ENCODE assay signal across 21 cellular contexts in the genomic region with DNA sequence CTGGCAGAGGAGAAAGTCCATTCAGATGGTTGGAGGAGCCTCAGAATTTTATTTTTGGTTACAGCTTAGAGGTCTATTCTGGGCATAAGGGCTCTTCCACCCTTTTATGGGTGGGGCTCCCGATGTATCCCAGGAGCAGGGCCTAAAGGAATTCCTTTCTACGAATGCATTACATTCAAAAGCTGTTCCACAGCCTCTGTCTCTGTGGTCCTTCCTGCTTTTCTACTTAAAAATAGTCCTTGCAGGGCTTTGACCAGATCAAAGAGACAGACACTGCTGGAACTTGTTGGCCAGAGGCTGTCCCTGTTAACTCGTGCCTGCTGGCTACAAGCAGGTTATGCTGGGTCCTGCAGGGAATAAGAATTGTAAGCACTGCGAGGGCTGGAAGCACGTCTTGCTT. TPM values are rescaled to one million over a fixed set of nuclear protein-coding genes. Genes with fewer than 3 reads are reported as not detected.
DNase-seq lines count a peak whose midpoint lies in the region; ATAC-seq and TF ChIP-seq lines count a peak whose summit lies in the region.
"Had no signal": no experiment of that assay in that cellular context is flagged by ENCODE, and none has a peak within 500 bp of the region (broad histone marks: within the 10 kb centered on the region; RNA-seq: fewer than 3 reads in every experiment).

No MANE protein-coding gene starts in this region.

- peak overlapping the region; percentile 11 for H3K27ac Mint-ChIP-seq in neural progenitor cell
- H3K27ac Mint-ChIP-seq: B cell, CD14-positive monocyte had no signal

- H3K36me3 ChIP-seq in neural progenitor cell (no peaks in the 10 kb centered on the region), MM.1S (replicated peaks; ENCODE audit: insufficient read depth, low read length) (no peaks in the 10 kb centered on the region)
- H3K36me3 ChIP-seq: SJCRH30 had no signal

- H3K9me2 ChIP-seq in MM.1S (replicated peaks; ENCODE audit: insufficient read depth, low read length) = no peaks in the 10 kb centered on the region

- TF ChIP-seq CTCF in coronary artery (IDR thresholded peaks at IDR 0.05) = no peak
- TF ChIP-seq CTCF in neural progenitor cell (IDR thresholded peaks at IDR 0.05) = no peak
- no peak for TF ChIP-seq CTCF in MM.1S (IDR thresholded peaks at IDR 0.05; ENCODE audit: low read length)

- H3K4me2 ChIP-seq in neural progenitor cell (no peak overlapping the region), MM.1S (ENCODE audit: low read depth, low read length) (no peak overlapping the region)

- H3K79me2 ChIP-seq in neural progenitor cell (ENCODE audit: low read depth) (no peaks in the 10 kb centered on the region), MM.1S (ENCODE audit: low read length) (no peaks in the 10 kb centered on the region)

- peaks cover 3% of the 10 kb centered on the region for H3K27me3 Mint-ChIP-seq in neural progenitor cell (ENCODE audit: insufficient read depth, low read depth)

- H3F3A ChIP-seq in neural progenitor cell (ENCODE audit: low read depth) (no peaks in the 10 kb centered on the region), MM.1S (ENCODE audit: insufficient read depth, low read length) (no peaks in the 10 kb centered on the region)

- H3K4me3 Mint-ChIP-seq in neural progenitor cell = no peak overlapping the region
- H3K4me3 Mint-ChIP-seq: B cell, CD14-positive monocyte had no signal

- H3K9ac ChIP-seq in neural progenitor cell (no peak overlapping the region), MM.1S (ENCODE audit: low read length) (no peak overlapping the region)

- H3K9me3 ChIP-seq in neural progenitor cell (ENCODE audit: low read depth) (no peaks in the 10 kb centered on the region), MM.1S (replicated peaks; ENCODE audit: insufficient read depth, low read length) (no peaks in the 10 kb centered on the region)
- H3K9me3 ChIP-seq: SJCRH30 had no signal

- peak; percentile 88 for ATAC-seq in left ventricle myocardium superior
- ATAC-seq: HCT116, Panc1 had no signal

- H3K27me3 ChIP-seq in neural progenitor cell (no peaks in the 10 kb centered on the region), MM.1S (replicated peaks; ENCODE audit: insufficient read depth, low read length) (no peaks in the 10 kb centered on the region)
- H3K27me3 ChIP-seq: SJCRH30 had no signal

- H3K9me3 Mint-ChIP-seq in neural progenitor cell = no peaks in the 10 kb centered on the region

- H3K4me1 ChIP-seq in neural progenitor cell (peaks cover 9% of the 10 kb centered on the region), MM.1S (ENCODE audit: low read length) (no peaks in the 10 kb centered on the region)
- H3K4me1 ChIP-seq: SJCRH30 had no signal

- H2AFZ ChIP-seq in neural progenitor cell (replicated peaks) = no peak overlapping the region
- H2AFZ ChIP-seq in MM.1S (ENCODE audit: low read length) = no peak overlapping the region

- DNase-seq in ELF-1 (ENCODE audit: low read depth, low spot score) = peak; percentile 82
- peak; percentile 16 for DNase-seq in coronary artery (ENCODE audit: low spot score)
- no peak for DNase-seq in left ventricle myocardium superior
- no peak for DNase-seq in neural progenitor cell (ENCODE audit: low spot score)
- DNase-seq in dedifferentiated amniotic fluid mesenchymal stem cell (ENCODE audit: extremely low spot score) = no peak
- no peak for DNase-seq in DMS53 treated with DMSO at 0.1 percent for 48 hours (lab: John Stamatoyannopoulos, UW; ENCODE audit: unreplicated experiment)
- DNase-seq in MM.1S = no peak
- no peak for DNase-seq in EL
- DNase-seq: DMS79, GOT3, KG1, NCI-H1105, NCI-H146, NCI-H2029, NCI-H226, NCI-H774 had no signal

- no peaks in the 10 kb centered on the region for H4K20me1 ChIP-seq in neural progenitor cell (ENCODE audit: low read depth)
- H4K20me1 ChIP-seq in MM.1S (ENCODE audit: insufficient read depth, low read length) = no peaks in the 10 kb centered on the region

- intact Hi-C loops in left ventricle myocardium superior (cut with micrococcal nuclease) = no loop called here

- no peak overlapping the region for H3K4me3 ChIP-seq in coronary artery
- no peak overlapping the region for H3K4me3 ChIP-seq in neural progenitor cell
- H3K4me3 ChIP-seq in MM.1S (ENCODE audit: low read length) = no peak overlapping the region
- H3K4me3 ChIP-seq: SJCRH30 had no signal

- peaks cover 49% of the 10 kb centered on the region for H3K4me1 Mint-ChIP-seq in neural progenitor cell
- H3K4me1 Mint-ChIP-seq: B cell, CD14-positive monocyte had no signal

- H3K27ac ChIP-seq in coronary artery (no peak overlapping the region), neural progenitor cell (no peak overlapping the region), MM.1S (ENCODE audit: low read length) (no peak overlapping the region)
- H3K27ac ChIP-seq: SJCRH30 had no signal

- no peaks in the 10 kb centered on the region for H3K36me3 Mint-ChIP-seq in neural progenitor cell
- H3K36me3 Mint-ChIP-seq: CD14-positive monocyte had no signal

RNA-seq across cellular contexts. Expression of gene NOX5, which starts 14.4 kb away (rescaled TPM):
- not detected for total RNA-seq in left ventricle myocardium superior
- not detected in 2 replicates for total RNA-seq in neural progenitor cell (ENCODE audit: low replicate concordance)
- total RNA-seq: SJCRH30 had no signal

Comparison
In these comparisons a context has a peak if more than half of its experiments do, and no peak if none do; other contexts are left out.
1. DNase-seq: peak in ELF-1 (single experiment) and coronary artery (single experiment); none in left ventricle myocardium superior (single experiment), neural progenitor cell (single experiment), dedifferentiated amniotic fluid mesenchymal stem cell (single experiment), DMS53 treated with DMSO at 0.1 percent for 48 hours (single experiment), MM.1S (single experiment) and EL (single experiment).